Comparison of ENCODE assay signal across 2 cellular contexts in the genomic region with DNA sequence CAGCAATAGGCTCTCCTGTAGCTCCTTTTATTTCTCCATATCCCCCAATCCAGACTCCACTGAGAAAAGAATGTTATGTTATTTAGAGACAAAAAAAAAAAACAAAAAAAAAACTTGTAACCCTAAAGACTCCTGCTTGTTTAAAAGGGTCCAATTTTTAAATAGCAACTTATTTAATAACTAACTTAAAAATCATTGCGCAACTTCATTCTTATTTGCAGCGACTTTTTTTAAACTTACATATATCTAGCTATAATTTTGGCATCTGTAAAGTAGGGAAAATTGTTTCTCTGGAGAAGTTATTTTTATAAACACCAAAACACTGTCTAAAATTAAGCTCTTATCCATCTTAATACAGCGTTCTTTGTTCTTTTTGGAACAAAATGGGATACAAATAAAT.
A peak's percentile ranks its signal among the peaks of the same experiment; 100 is the strongest.
TF ChIP-seq lines count a peak whose summit lies in the region.

No MANE protein-coding gene starts in this region.

TF ChIP-seq in A549, 52 proteins besides CTCF, POLR2A, EP300 and RAD21:
- TF ChIP-seq, protein P1, sequence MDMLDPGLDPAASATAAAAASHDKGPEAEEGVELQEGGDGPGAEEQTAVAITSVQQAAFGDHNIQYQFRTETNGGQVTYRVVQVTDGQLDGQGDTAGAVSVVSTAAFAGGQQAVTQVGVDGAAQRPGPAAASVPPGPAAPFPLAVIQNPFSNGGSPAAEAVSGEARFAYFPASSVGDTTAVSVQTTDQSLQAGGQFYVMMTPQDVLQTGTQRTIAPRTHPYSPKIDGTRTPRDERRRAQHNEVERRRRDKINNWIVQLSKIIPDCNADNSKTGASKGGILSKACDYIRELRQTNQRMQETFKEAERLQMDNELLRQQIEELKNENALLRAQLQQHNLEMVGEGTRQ (IDR thresholded peaks at IDR 0.05) = no peak
- peak; percentile 64 to 67; a peak in 2 of 4 replicates for TF ChIP-seq CEBPB (IDR thresholded peaks at IDR 0.05)

TF ChIP-seq in K562, 482 proteins besides CTCF, POLR2A, EP300 and RAD21 (continued from another document):
- TF ChIP-seq IRF9 (tag; IDR thresholded peaks at IDR 0.05) = peak; percentile 77
- TF ChIP-seq, protein P2, sequence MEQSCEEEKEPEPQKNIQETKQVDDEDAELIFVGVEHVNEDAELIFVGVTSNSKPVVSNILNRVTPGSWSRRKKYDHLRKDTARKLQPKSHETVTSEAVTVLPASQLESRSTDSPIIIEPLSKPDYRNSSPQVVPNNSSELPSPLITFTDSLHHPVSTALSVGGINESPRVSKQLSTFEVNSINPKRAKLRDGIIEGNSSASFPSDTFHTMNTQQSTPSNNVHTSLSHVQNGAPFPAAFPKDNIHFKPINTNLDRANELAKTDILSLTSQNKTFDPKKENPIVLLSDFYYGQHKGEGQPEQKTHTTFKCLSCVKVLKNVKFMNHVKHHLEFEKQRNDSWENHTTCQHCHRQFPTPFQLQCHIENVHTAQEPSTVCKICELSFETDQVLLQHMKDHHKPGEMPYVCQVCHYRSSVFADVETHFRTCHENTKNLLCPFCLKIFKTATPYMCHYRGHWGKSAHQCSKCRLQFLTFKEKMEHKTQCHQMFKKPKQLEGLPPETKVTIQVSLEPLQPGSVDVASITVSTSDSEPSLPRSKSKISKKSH (CRISPR knock-in tag; IDR thresholded peaks at IDR 0.05) = no peak
- no peak for TF ChIP-seq RAD51 (IDR thresholded peaks at IDR 0.05; ENCODE audit: borderline replicate concordance, low read depth)
- TF ChIP-seq HDAC1 (IDR thresholded peaks at IDR 0.05) = no peak
- peak; percentile 98 for TF ChIP-seq CEBPB (tag; IDR thresholded peaks at IDR 0.05)
